ENCODE assay signal across 16 cellular contexts in genomic region chr7:16130127-16131110, GRCh38.
DNase-seq lines count a peak whose midpoint lies in the region; ATAC-seq and TF ChIP-seq lines count a peak whose summit lies in the region.
"Had no signal": no experiment of that assay in that cellular context is flagged by ENCODE, and none has a peak within 500 bp of the region (broad histone marks: within the 10 kb centered on the region; RNA-seq: fewer than 3 reads in every experiment).

No MANE protein-coding gene starts in this region.

- peak overlapping the region; percentile 68 for H3K4me3 Mint-ChIP-seq in HFFc6
- H3K4me3 Mint-ChIP-seq: endodermal cell; naive thymus-derived CD4-positive, alpha-beta T cell had no signal

- ATAC-seq in heart right ventricle: peak; percentile 23 to 94 (median 81)
- ATAC-seq in GM21576 (IDR thresholded peaks at IDR 0.05; ENCODE audit: unreplicated experiment): no peak
- ATAC-seq in psoas muscle: no peak
- no peak for ATAC-seq in GM21737 (IDR thresholded peaks at IDR 0.05; ENCODE audit: unreplicated experiment)
- ATAC-seq: HepG2; naive thymus-derived CD4-positive, alpha-beta T cell had no signal

- H3K27me3 ChIP-seq in brain microvascular endothelial cell (replicated peaks) (no peaks in the 10 kb centered on the region), heart right ventricle (no peaks in the 10 kb centered on the region), psoas muscle (ENCODE audit: insufficient read depth in 3 of 3, low read length in 2 of 3) (no peaks in the 10 kb centered on the region)
- H3K27me3 ChIP-seq: adrenal gland, tibial nerve had no signal

- H3K36me3 Mint-ChIP-seq in HFFc6 (ENCODE audit: low read depth): peaks cover 10% of the 10 kb centered on the region
- H3K36me3 Mint-ChIP-seq: naive thymus-derived CD4-positive, alpha-beta T cell had no signal

- peak; percentile 37 for DNase-seq in HFFc6
- DNase-seq in brain microvascular endothelial cell: no peak
- no peak for DNase-seq in heart right ventricle
- peak; percentile 18 for DNase-seq in stromal cell of bone marrow (ENCODE audit: low read depth)
- no peak for DNase-seq in psoas muscle
- no peak for DNase-seq in cerebellar cortex (ENCODE audit: low spot score)
- DNase-seq: adrenal gland; endodermal cell; naive thymus-derived CD4-positive, alpha-beta T cell; NCI-H1436 treated with DMSO at 0.1 percent for 48 hours; NCI-H526 treated with DMSO at 0.1 percent for 48 hours had no signal

- no peak overlapping the region for H3K4me3 ChIP-seq in brain microvascular endothelial cell (ENCODE audit: low read depth, low read length)
- no peak overlapping the region for H3K4me3 ChIP-seq in heart right ventricle
- H3K4me3 ChIP-seq in psoas muscle: no peak overlapping the region
- H3K4me3 ChIP-seq: adrenal gland, tibial nerve had no signal

- H3K9me3 ChIP-seq in heart right ventricle (peaks cover 0 to 18% (median 4%) of the 10 kb centered on the region in 11 donors), psoas muscle (no peaks in the 10 kb centered on the region)

- H3K27ac Mint-ChIP-seq in HFFc6: peak overlapping the region; percentile 83
- H3K27ac Mint-ChIP-seq: endodermal cell; naive thymus-derived CD4-positive, alpha-beta T cell had no signal

- peaks cover 42% of the 10 kb centered on the region for H3K4me1 Mint-ChIP-seq in HFFc6 (ENCODE audit: low read depth)
- H3K4me1 Mint-ChIP-seq: endodermal cell; naive thymus-derived CD4-positive, alpha-beta T cell had no signal

- H3K4me1 ChIP-seq in heart right ventricle: peaks cover 0 to 31% (median 16%) of the 10 kb centered on the region in 9 donors
- no peaks in the 10 kb centered on the region for H3K4me1 ChIP-seq in psoas muscle
- H3K4me1 ChIP-seq: adrenal gland, tibial nerve had no signal

- whole genome bisulfite sequencing in heart right ventricle, 2 donors: 31 to 38% methylated on average over 1 of the region's 1 CpG
- 36 to 46% (median 44%) methylated on average over 1 of the region's 1 CpG for WGBS in psoas muscle, 3 donors

- in situ Hi-C loops in brain microvascular endothelial cell (cut with HindIII; ENCODE audit: low pct_ligation_motif_present, low sequenced_read_pairs): no loop called here

- H3K27ac ChIP-seq in brain microvascular endothelial cell (peak overlapping the region; percentile 77), heart right ventricle (peak overlapping the region in 9 of 10 donors; percentile 3 to 72 (median 50)), psoas muscle (no peak overlapping the region)
- H3K27ac ChIP-seq: adrenal gland, tibial nerve, VCaP had no signal

- H3K27me3 Mint-ChIP-seq in HFFc6 (ENCODE audit: insufficient read depth): no peaks in the 10 kb centered on the region
- H3K27me3 Mint-ChIP-seq: naive thymus-derived CD4-positive, alpha-beta T cell had no signal

- intact Hi-C loops in heart right ventricle (cut with DNase I) (loop anchor here in 1 of 10 donors (5.0 kb wide), 1 partner anchor 72 kb away; no protein-coding TSS in a partner anchor), psoas muscle (cut with DNase I) (no loop called here)

- H3K36me3 ChIP-seq in brain microvascular endothelial cell (replicated peaks) (no peaks in the 10 kb centered on the region), heart right ventricle (no peaks in the 10 kb centered on the region), psoas muscle (ENCODE audit: insufficient read depth in 1 of 2, low read depth in 1 of 2) (no peaks in the 10 kb centered on the region)
- H3K36me3 ChIP-seq: adrenal gland, tibial nerve had no signal

- TF ChIP-seq CTCF in HFFc6 (IDR thresholded peaks at IDR 0.05): no peak
- no peak for TF ChIP-seq CTCF in brain microvascular endothelial cell (IDR thresholded peaks at IDR 0.05; ENCODE audit: low read depth, low read length, missing control alignments)
- TF ChIP-seq CTCF in heart right ventricle (IDR thresholded peaks at IDR 0.05): no peak
- no peak for TF ChIP-seq CTCF in psoas muscle (IDR thresholded peaks at IDR 0.05)

- H3K9me3 Mint-ChIP-seq in HFFc6: no peaks in the 10 kb centered on the region

Comparison
In these comparisons a context has a peak if more than half of its experiments do, and no peak if none do; other contexts are left out.
1. DNase-seq: peak in HFFc6 (single experiment) and stromal cell of bone marrow (single experiment); none in brain microvascular endothelial cell (single experiment), heart right ventricle (0 of 2), psoas muscle (0 of 2) and cerebellar cortex (single experiment).
2. ATAC-seq: peak in heart right ventricle (8 of 8); none in GM21576 (single experiment), psoas muscle (0 of 4) and GM21737 (single experiment).